19 cellular contexts compared by ENCODE assay signal in genomic region chr14:74650927-74651686, GRCh38.
"Had no signal": no experiment of that assay in that cellular context is flagged by ENCODE, and none has a peak within 500 bp of the region (broad histone marks: within the 10 kb centered on the region; RNA-seq: fewer than 3 reads in every experiment).

No MANE protein-coding gene starts in this region.

- H3K27me3 ChIP-seq: breast epithelium, heart left ventricle, upper lobe of right lung had no signal

- H3K9me3 Mint-ChIP-seq: activated CD4-positive, alpha-beta memory T cell treated with anti-CD3 and anti-CD28 coated beads for 36 hours; activated T-helper 1 cell treated with anti-CD3 and anti-CD28 coated beads, Interleukin-12 subunit alpha, Interleukin-12 subunit beta, Interleukin-2, Interleukin-4 antibody, amounts not matched to agents 30 ng/mL and 10 ng/mL and 1 ng/mL, durations not matched to agents 14 hours and 24 hours and 36 hours; memory B cell; stimulated activated memory B cell treated with anti-CD40 and anti-IgM and Interleukin-4, amounts not matched to agents 10 μg/mL and 1 μg/mL and 100 μg/mL, for 72 hours had no signal

- H3K4me1 ChIP-seq: gastrocnemius medialis had no signal

- H3K36me3 Mint-ChIP-seq: activated CD4-positive, alpha-beta memory T cell treated with anti-CD3 and anti-CD28 coated beads for 36 hours had no signal

- H3K4me3 Mint-ChIP-seq: activated CD4-positive, alpha-beta memory T cell treated with anti-CD3 and anti-CD28 coated beads for 36 hours; activated T-helper 1 cell treated with anti-CD3 and anti-CD28 coated beads, Interleukin-12 subunit alpha, Interleukin-12 subunit beta, Interleukin-2, Interleukin-4 antibody, amounts not matched to agents 30 ng/mL and 10 ng/mL and 1 ng/mL, durations not matched to agents 14 hours and 24 hours and 36 hours; memory B cell; stimulated activated memory B cell treated with anti-CD40 and anti-IgM and Interleukin-4, amounts not matched to agents 10 μg/mL and 1 μg/mL and 100 μg/mL, for 72 hours had no signal

- H3K27ac Mint-ChIP-seq: activated CD4-positive, alpha-beta memory T cell treated with anti-CD3 and anti-CD28 coated beads for 36 hours; activated T-helper 1 cell treated with anti-CD3 and anti-CD28 coated beads, Interleukin-12 subunit alpha, Interleukin-12 subunit beta, Interleukin-2, Interleukin-4 antibody, amounts not matched to agents 30 ng/mL and 10 ng/mL and 1 ng/mL, durations not matched to agents 14 hours and 24 hours and 36 hours; memory B cell; stimulated activated memory B cell treated with anti-CD40 and anti-IgM and Interleukin-4, amounts not matched to agents 10 μg/mL and 1 μg/mL and 100 μg/mL, for 72 hours had no signal

- H3K9me3 ChIP-seq: breast epithelium, gastrocnemius medialis, heart left ventricle, sigmoid colon, upper lobe of right lung had no signal

- H3K4me3 ChIP-seq: breast epithelium, coronary artery, gastrocnemius medialis, heart left ventricle, sigmoid colon, upper lobe of right lung had no signal

- DNase-seq: activated CD4-positive, alpha-beta memory T cell treated with anti-CD3 and anti-CD28 coated beads for 36 hours; activated CD4-positive, alpha-beta T cell treated with anti-CD3 and anti-CD28 coated beads for 4 hours; activated gamma-delta T cell treated with Interleukin-2 at 50 U/mL for 16 hours; activated T-cell treated with anti-CD3 and anti-CD28 coated beads for 4 hours; gastrocnemius medialis; heart left ventricle; left ventricle myocardium superior; sigmoid colon; stimulated activated CD4-positive, alpha-beta T cell treated with anti-CD3 and anti-CD28 coated beads, Interleukin-4, amount 100 ng/mL, for 24 hours; upper lobe of right lung had no signal

- ATAC-seq: esophagus mucosa; gastrocnemius medialis; heart left ventricle; left ventricle myocardium superior; stimulated activated memory B cell treated with anti-CD40 and anti-IgM and Interleukin-4, amounts not matched to agents 10 μg/mL and 1 μg/mL and 100 μg/mL, for 72 hours; upper lobe of right lung had no signal

- FAIRE-seq: astrocyte, endometrium, TTC549 had no signal

- H3K27ac ChIP-seq: breast epithelium, gastrocnemius medialis, heart left ventricle, sigmoid colon, upper lobe of right lung had no signal

- H3K36me3 ChIP-seq: breast epithelium, gastrocnemius medialis, upper lobe of right lung had no signal

- H3K4me1 Mint-ChIP-seq: stimulated activated memory B cell treated with anti-CD40 and anti-IgM and Interleukin-4, amounts not matched to agents 10 μg/mL and 1 μg/mL and 100 μg/mL, for 72 hours had no signal
